In genomic region chr10:17684537-17684936, GRCh38 we compare ENCODE assay signal across 14 cellular contexts. TPM values are rescaled to one million over a fixed set of nuclear protein-coding genes. Genes with fewer than 3 reads are reported as not detected.
DNase-seq lines count a peak whose midpoint lies in the region; ATAC-seq and TF ChIP-seq lines count a peak whose summit lies in the region.
"Had no signal": no experiment of that assay in that cellular context is flagged by ENCODE, and none has a peak within 500 bp of the region (broad histone marks: within the 10 kb centered on the region; RNA-seq: fewer than 3 reads in every experiment).

No MANE protein-coding gene starts in this region.

- H3K36me3 ChIP-seq in CD4-positive, CD25-positive, alpha-beta regulatory T cell (ENCODE audit: control insufficient read depth, insufficient read depth, low read length): peaks cover 28% of the 10 kb centered on the region
- H3K36me3 ChIP-seq: thoracic aorta had no signal

- TF ChIP-seq CTCF in foreskin keratinocyte (conservative IDR thresholded peaks at IDR 0.05) (no peak), nephron progenitor cell (IDR thresholded peaks at IDR 0.05) (no peak)

- H3K4me1 Mint-ChIP-seq in CD4-positive, CD25-positive, alpha-beta regulatory T cell: peaks cover 55 to 90% (median 69%) of the 10 kb centered on the region in 4 donors
- H3K4me1 Mint-ChIP-seq in nephron progenitor cell: peaks cover 22% of the 10 kb centered on the region

- ATAC-seq in CD4-positive, CD25-positive, alpha-beta regulatory T cell (ENCODE audit: low read depth in 2 of 2): peak; percentile 66 to 74
- ATAC-seq in GM18870 (IDR thresholded peaks at IDR 0.05; ENCODE audit: unreplicated experiment): peak; percentile 54
- peak; percentile 49 for ATAC-seq in HG02623 (IDR thresholded peaks at IDR 0.05; ENCODE audit: unreplicated experiment)
- ATAC-seq in HG03565 (IDR thresholded peaks at IDR 0.05; ENCODE audit: unreplicated experiment): peak; percentile 46
- ATAC-seq in foreskin keratinocyte: no peak
- ATAC-seq: right cardiac atrium, SK-N-SH treated with all-trans-retinoic acid at 6 μM for 48 hours had no signal

- no peaks in the 10 kb centered on the region for H3K27me3 ChIP-seq in CD4-positive, CD25-positive, alpha-beta regulatory T cell (ENCODE audit: control insufficient read depth, insufficient read depth, low read length)
- H3K27me3 ChIP-seq in foreskin keratinocyte: no peaks in the 10 kb centered on the region

- no peaks in the 10 kb centered on the region for H3K27me3 Mint-ChIP-seq in CD4-positive, CD25-positive, alpha-beta regulatory T cell
- H3K27me3 Mint-ChIP-seq in nephron progenitor cell (ENCODE audit: low read depth, poor library complexity): no peaks in the 10 kb centered on the region

- peak overlapping the region; percentile 85 for H3K27ac ChIP-seq in CD4-positive, CD25-positive, alpha-beta regulatory T cell (ENCODE audit: insufficient read depth, low read length, poor library complexity, severe bottlenecking)
- no peak overlapping the region for H3K27ac ChIP-seq in foreskin keratinocyte
- H3K27ac ChIP-seq: thoracic aorta had no signal

- peak overlapping the region; percentile 62 to 94 (median 82) for H3K27ac Mint-ChIP-seq in CD4-positive, CD25-positive, alpha-beta regulatory T cell
- no peak overlapping the region for H3K27ac Mint-ChIP-seq in nephron progenitor cell

- peak in 2 of 3 donors; percentile 37 to 62 for DNase-seq in CD4-positive, CD25-positive, alpha-beta regulatory T cell
- DNase-seq in foreskin keratinocyte: no peak
- no peak for DNase-seq in nephron progenitor cell
- no peak for DNase-seq in SW 1271 (lab: John Stamatoyannopoulos, UW)
- no peak for DNase-seq in NCI-H345 (lab: John Stamatoyannopoulos, UW)
- DNase-seq: caudate nucleus, NCI-H1092, NCI-H748 treated with DMSO at 0.1 percent for 48 hours, right cardiac atrium had no signal

- no peaks in the 10 kb centered on the region for H3K9me3 ChIP-seq in CD4-positive, CD25-positive, alpha-beta regulatory T cell (ENCODE audit: control insufficient read depth in 2 of 2, low read length in 2 of 2)
- H3K9me3 ChIP-seq: thoracic aorta had no signal

- H3K9me3 Mint-ChIP-seq in CD4-positive, CD25-positive, alpha-beta regulatory T cell: no peaks in the 10 kb centered on the region
- H3K9me3 Mint-ChIP-seq in nephron progenitor cell: no peaks in the 10 kb centered on the region

- peak overlapping the region; percentile 83 to 92 (median 88) for H3K4me3 Mint-ChIP-seq in CD4-positive, CD25-positive, alpha-beta regulatory T cell
- H3K4me3 Mint-ChIP-seq in nephron progenitor cell: no peak overlapping the region

- H3K4me3 ChIP-seq in CD4-positive, CD25-positive, alpha-beta regulatory T cell (ENCODE audit: low read depth, low read length): peak overlapping the region; percentile 83
- H3K4me3 ChIP-seq: thoracic aorta had no signal

- H3K36me3 Mint-ChIP-seq in CD4-positive, CD25-positive, alpha-beta regulatory T cell: peaks cover 42% of the 10 kb centered on the region
- peaks cover 48% of the 10 kb centered on the region for H3K36me3 Mint-ChIP-seq in nephron progenitor cell (ENCODE audit: low read depth)

- H3K4me1 ChIP-seq in CD4-positive, CD25-positive, alpha-beta regulatory T cell (ENCODE audit: control insufficient read depth, insufficient read depth, low read length, poor library complexity, severe bottlenecking): peaks cover 62% of the 10 kb centered on the region
- H3K4me1 ChIP-seq in foreskin keratinocyte: peaks cover 5% of the 10 kb centered on the region

RNA-seq across cellular contexts. Expression of gene STAM, which starts 40.6 kb away (rescaled TPM):
- 154 TPM for total RNA-seq in CD4-positive, CD25-positive, alpha-beta regulatory T cell
- polyA plus RNA-seq in CD4-positive, CD25-positive, alpha-beta regulatory T cell: 10 to 100 TPM; 48.0 to 93.3 (median 67.0) TPM
- total RNA-seq in foreskin keratinocyte: 28.4 and 29.4 TPM in 2 replicates
- polyA plus RNA-seq in foreskin keratinocyte: 9.8 and 12.0 TPM in 2 replicates

Comparison
In these comparisons a context has a peak if more than half of its experiments do, and no peak if none do; other contexts are left out.
1. DNase-seq: peak in CD4-positive, CD25-positive, alpha-beta regulatory T cell (2 of 3); none in foreskin keratinocyte (0 of 2), nephron progenitor cell (single experiment), SW 1271 (0 of 2) and NCI-H345 (single experiment).